Comparison of ENCODE assay signal across 8 cellular contexts in the genomic region with DNA sequence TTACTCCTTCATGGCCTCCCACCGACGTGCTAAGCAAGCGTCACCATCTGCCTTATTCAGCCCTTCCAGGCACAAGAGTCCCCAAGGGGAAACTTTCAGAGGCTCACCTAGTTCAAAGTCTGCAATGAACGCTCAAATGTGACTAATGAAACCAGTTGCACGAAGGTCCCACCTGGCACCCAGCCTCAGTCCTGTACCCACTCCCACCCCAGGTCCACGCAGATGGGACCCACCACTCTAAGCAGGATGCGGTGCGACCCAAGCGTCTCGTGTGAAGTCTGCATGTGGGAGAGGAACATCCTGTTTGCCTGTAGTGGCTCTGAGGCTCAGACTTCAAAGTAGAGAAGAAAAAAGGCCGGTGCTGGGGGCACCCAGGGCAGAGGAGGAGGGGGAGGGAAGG. TPM values are rescaled to one million over a fixed set of nuclear protein-coding genes. Genes with fewer than 3 reads are reported as not detected.
DNase-seq lines count a peak whose midpoint lies in the region; ATAC-seq, FAIRE-seq and TF ChIP-seq lines count a peak whose summit lies in the region.

No MANE protein-coding gene starts in this region.

- FAIRE-seq in GM12891 (lab: Jason Lieb, UNC) = peak; percentile 85

- TF ChIP-seq POLR2A in GM12891 (IDR thresholded peaks at IDR 0.05; ENCODE audit: low read depth, low read length) = no peak

- ATAC-seq in activated T-cell treated with anti-CD3 and anti-CD28 coated beads, Interleukin-2, amount 50 U/mL, for 72 hours (replicated peaks in 1 of 2) = peak; percentile 88 to 89

- H3K36me3 Mint-ChIP-seq in activated T-cell treated with anti-CD3 and anti-CD28 coated beads, Interleukin-2, amount 50 U/mL, for 72 hours (ENCODE audit: insufficient read depth in 2 of 2) = peaks cover 3 to 29% of the 10 kb centered on the region in 2 donors

- H3K4me3 Mint-ChIP-seq in activated T-cell treated with anti-CD3 and anti-CD28 coated beads, Interleukin-2, amount 50 U/mL, for 72 hours = peak overlapping the region; percentile 81 to 88

- DNase-seq in GM12891 (ENCODE audit: insufficient read length, low spot score) (peak; percentile 59), SHP77 treated with DMSO at 0.1 percent for 48 hours (lab: John Stamatoyannopoulos, UW) (no peak), D341Med (ENCODE audit: low spot score) (no peak), NCI-H1694 (lab: John Stamatoyannopoulos, UW) (no peak), HCEC 1CT (no peak)
- peak; percentile 98 for DNase-seq in Jurkat, Clone E6-1 (ENCODE audit: low read depth, low spot score)
- peak; percentile 80 to 88 for DNase-seq in activated T-cell treated with anti-CD3 and anti-CD28 coated beads, Interleukin-2, amount 50 U/mL, for 72 hours
- peak; percentile 58 for DNase-seq in stimulated activated CD4-positive, alpha-beta T cell treated with anti-CD3 and anti-CD28 coated beads, Interleukin-12 subunit alpha, Interleukin-12 subunit beta, amount 100 ng/mL, for 4 hours

- H3K4me1 Mint-ChIP-seq in activated T-cell treated with anti-CD3 and anti-CD28 coated beads, Interleukin-2, amount 50 U/mL, for 72 hours (ENCODE audit: low read depth) = peaks cover 100% of the 10 kb centered on the region

- H3K9me3 Mint-ChIP-seq in activated T-cell treated with anti-CD3 and anti-CD28 coated beads, Interleukin-2, amount 50 U/mL, for 72 hours = no peaks in the 10 kb centered on the region

- peak overlapping the region; percentile 99 for H3K27ac Mint-ChIP-seq in activated T-cell treated with anti-CD3 and anti-CD28 coated beads, Interleukin-2, amount 50 U/mL, for 72 hours

- H3K27me3 Mint-ChIP-seq in activated T-cell treated with anti-CD3 and anti-CD28 coated beads, Interleukin-2, amount 50 U/mL, for 72 hours (ENCODE audit: low read depth) = no peaks in the 10 kb centered on the region

- H3K4me3 ChIP-seq in Jurkat, Clone E6-1 (ENCODE audit: low read length) = peak overlapping the region; percentile 40

TF ChIP-seq in GM12891, 5 proteins besides CTCF, POLR2A, EP300 and RAD21:
- no peak for TF ChIP-seq PAX5 (IDR thresholded peaks at IDR 0.05; ENCODE audit: insufficient read depth, low read length, severe bottlenecking)
- TF ChIP-seq POLR2AphosphoS5 (IDR thresholded peaks at IDR 0.05; ENCODE audit: low read depth, low read length) = peak; percentile 26; the same call in 1 of the 2 replicates

RNA-seq across cellular contexts. Expression of gene RGS10, which starts 40.3 kb away (rescaled TPM):
- polyA plus RNA-seq in GM12891 (2012; ENCODE audit: low read depth, missing spikeins) = 293 TPM
- 99.4 TPM for polyA plus RNA-seq in Jurkat, Clone E6-1 (2012; ENCODE audit: insufficient read depth, insufficient read length)
- total RNA-seq in activated T-cell treated with anti-CD3 and anti-CD28 coated beads, Interleukin-2, amount 50 U/mL, for 72 hours = 100 to 1,000 TPM; 161 to 208 TPM

Comparison
In these comparisons a context has a peak if more than half of its experiments do, and no peak if none do; other contexts are left out.
1. DNase-seq: peak in GM12891 (single experiment), Jurkat, Clone E6-1 (single experiment), activated T-cell treated with anti-CD3 and anti-CD28 coated beads, Interleukin-2, amount 50 U/mL, for 72 hours (2 of 2) and stimulated activated CD4-positive, alpha-beta T cell treated with anti-CD3 and anti-CD28 coated beads, Interleukin-12 subunit alpha, Interleukin-12 subunit beta, amount 100 ng/mL, for 4 hours (single experiment); none in SHP77 treated with DMSO at 0.1 percent for 48 hours (single experiment), D341Med (single experiment), NCI-H1694 (single experiment) and HCEC 1CT (single experiment).